ENCODE assay signal across 1 cellular context in genomic region chr3:127264292-127264691, GRCh38.
TF ChIP-seq lines count a peak whose summit lies in the region.

No MANE protein-coding gene starts in this region.

TF ChIP-seq in GM23338, 12 proteins besides CTCF, POLR2A, EP300 and RAD21 (continued from another document):
- TF ChIP-seq ZNF462 (CRISPR knock-in tag; IDR thresholded peaks at IDR 0.05) (no peak), EZH2phosphoT487 (IDR thresholded peaks at IDR 0.05; ENCODE audit: unreplicated experiment) (no peak), POLR2AphosphoS5 (IDR thresholded peaks at IDR 0.05; ENCODE audit: low read depth) (no peak), ZNF114 (CRISPR knock-in tag; IDR thresholded peaks at IDR 0.05) (no peak), NANOG (IDR thresholded peaks at IDR 0.05; ENCODE audit: borderline replicate concordance) (no peak)
TF ChIP-seq in GM23338: peak in this region for 0.
